22 cellular contexts compared by ENCODE assay signal in genomic region chrX:128928636-128929035, GRCh38.
DNase-seq lines count a peak whose midpoint lies in the region; ATAC-seq, FAIRE-seq and TF ChIP-seq lines count a peak whose summit lies in the region.
"Had no signal": no experiment of that assay in that cellular context is flagged by ENCODE, and none has a peak within 500 bp of the region (broad histone marks: within the 10 kb centered on the region; RNA-seq: fewer than 3 reads in every experiment).

No MANE protein-coding gene starts in this region.

- intact Hi-C loops in thyroid gland (cut with DNase I): no loop called here
- intact Hi-C loops in pancreas (cut with DNase I): no loop called here

- H3K27ac ChIP-seq in thyroid gland (no peak overlapping the region), pancreas (no peak overlapping the region)
- H3K27ac ChIP-seq: KMS-11, PC-9, SJSA1 had no signal

- H3K36me3 ChIP-seq in thyroid gland: no peaks in the 10 kb centered on the region
- no peaks in the 10 kb centered on the region for H3K36me3 ChIP-seq in pancreas
- H3K36me3 ChIP-seq: SJSA1 had no signal

- H3K9me3 ChIP-seq in thyroid gland: no peaks in the 10 kb centered on the region
- H3K9me3 ChIP-seq in pancreas: no peaks in the 10 kb centered on the region
- H3K9me3 ChIP-seq: SJSA1 had no signal

- H3K27me3 ChIP-seq in thyroid gland: no peaks in the 10 kb centered on the region
- no peaks in the 10 kb centered on the region for H3K27me3 ChIP-seq in pancreas
- H3K27me3 ChIP-seq: SJSA1 had no signal

- DNase-seq in NCI-H82 (lab: John Stamatoyannopoulos, UW): peak; percentile 2
- no peak for DNase-seq in NCI-H82 treated with DMSO at 0.1 percent for 48 hours (lab: John Stamatoyannopoulos, UW; ENCODE audit: unreplicated experiment)
- DNase-seq in NCI-H2029 (lab: John Stamatoyannopoulos, UW): peak; percentile 39
- DNase-seq in iris pigment epithelial cell (ENCODE audit: low read depth): peak; percentile 11
- DNase-seq in thyroid gland: peak; percentile 12 to 20
- DNase-seq in pancreas: no peak
- DNase-seq in HTR-8/SVneo (ENCODE audit: insufficient read length, low spot score): no peak
- DNase-seq: ACHN, AML-193, DND-41, GOT3, NCI-H1105, NCI-H1930, NCI-H2171 treated with DMSO at 0.1 percent for 48 hours, NCI-H526 treated with DMSO at 0.1 percent for 48 hours, PC-9 had no signal

- FAIRE-seq in pancreas (lab: Jason Lieb, UNC) (no peak), HTR-8/SVneo (lab: Jason Lieb, UNC) (no peak)
- FAIRE-seq: G401.6, GM12878, GM18507 had no signal

- no peak for TF ChIP-seq POLR2A in thyroid gland (IDR thresholded peaks at IDR 0.05)

- no peak for TF ChIP-seq CTCF in thyroid gland (IDR thresholded peaks at IDR 0.05)
- no peak for TF ChIP-seq CTCF in pancreas (IDR thresholded peaks at IDR 0.05)

- WGBS in thyroid gland, 2 donors: 19 to 20% methylated on average over 2 of the region's 3 CpGs
- WGBS in pancreas, 2 donors: 25 to 39% methylated on average over 3 of the region's 3 CpGs

- H3K4me1 ChIP-seq in thyroid gland (no peaks in the 10 kb centered on the region), pancreas (no peaks in the 10 kb centered on the region)
- H3K4me1 ChIP-seq: SJSA1 had no signal

- ATAC-seq in GM21786 (IDR thresholded peaks at IDR 0.05; ENCODE audit: unreplicated experiment) (no peak), pancreas (no peak)
- ATAC-seq: GM12878 had no signal

- H3K4me3 ChIP-seq in thyroid gland (replicated peaks in 1 of 3): no peak overlapping the region
- H3K4me3 ChIP-seq in pancreas: no peak overlapping the region
- H3K4me3 ChIP-seq: GM12878, PC-9, SJSA1 had no signal

Comparison
In these comparisons a context has a peak if more than half of its experiments do, and no peak if none do; other contexts are left out.
1. DNase-seq: peak in NCI-H82 (single experiment), NCI-H2029 (single experiment), iris pigment epithelial cell (single experiment) and thyroid gland (2 of 2); none in NCI-H82 treated with DMSO at 0.1 percent for 48 hours (single experiment), pancreas (0 of 6) and HTR-8/SVneo (single experiment).